ENCODE assay signal across 26 cellular contexts in genomic region chr9:15578719-15579118, GRCh38. TPM values are rescaled to one million over a fixed set of nuclear protein-coding genes. Genes with fewer than 3 reads are reported as not detected.
DNase-seq lines count a peak whose midpoint lies in the region; ATAC-seq and TF ChIP-seq lines count a peak whose summit lies in the region.
"Had no signal": no experiment of that assay in that cellular context is flagged by ENCODE, and none has a peak within 500 bp of the region (broad histone marks: within the 10 kb centered on the region; RNA-seq: fewer than 3 reads in every experiment).

No MANE protein-coding gene starts in this region.

- dilution Hi-C loops in IMR-90 (cut with HindIII; ENCODE audit: low sequenced_read_pairs, unreplicated experiment): no loop called here

- H2BK20ac ChIP-seq in IMR-90 (ENCODE audit: low read depth, low read length): no peak overlapping the region

- H3K4me3 ChIP-seq in AG04450 (ENCODE audit: low read depth, low read length): no peak overlapping the region
- no peak overlapping the region for H3K4me3 ChIP-seq in IMR-90 (ENCODE audit: insufficient read depth, low read depth, low read length)
- H3K4me3 ChIP-seq in right cardiac atrium (ENCODE audit: low read length): no peak overlapping the region
- no peak overlapping the region for H3K4me3 ChIP-seq in adrenal gland
- H3K4me3 ChIP-seq: A549, BLaER1, GM12878, K562 had no signal

- no peaks in the 10 kb centered on the region for H3K4me1 ChIP-seq in IMR-90 (ENCODE audit: control insufficient read depth, insufficient read depth, low read length)
- H3K4me1 ChIP-seq in right cardiac atrium (ENCODE audit: control insufficient read depth, insufficient read depth, low read length): no peaks in the 10 kb centered on the region
- no peaks in the 10 kb centered on the region for H3K4me1 ChIP-seq in adrenal gland (replicated peaks in 1 of 2)
- H3K4me1 ChIP-seq: A549, BLaER1 had no signal

- H2AK9ac ChIP-seq in IMR-90 (replicated peaks; ENCODE audit: low read depth, low read length, poor library complexity): no peak overlapping the region

- no peaks in the 10 kb centered on the region for H3K9me1 ChIP-seq in IMR-90 (ENCODE audit: insufficient read depth, low read length)

- peak; percentile 59 for DNase-seq in AG04450 (ENCODE audit: low read depth, low spot score)
- peak; percentile 85 for DNase-seq in IMR-90
- DNase-seq in fibroblast of peridontal ligament (ENCODE audit: extremely low read depth): peak; percentile 45
- DNase-seq in right cardiac atrium: peak in 2 of 3 donors; percentile 42 to 65
- no peak for DNase-seq in activated T-helper 1 cell treated with anti-CD3 and anti-CD28 coated beads, Interleukin-12 subunit alpha, Interleukin-12 subunit beta, Interleukin-2, Interleukin-4 antibody, amounts not matched to agents 30 ng/mL and 10 ng/mL and 1 ng/mL, durations not matched to agents 14 hours and 24 hours and 36 hours (ENCODE audit: low spot score)
- no peak for DNase-seq in stimulated activated CD4-positive, alpha-beta T cell treated with anti-CD3 and anti-CD28 coated beads, Interleukin-12 subunit alpha, Interleukin-12 subunit beta, amount 100 ng/mL, for 4 hours
- no peak for DNase-seq in foreskin melanocyte
- DNase-seq in adrenal gland: no peak
- DNase-seq: CD4-positive, alpha-beta T cell; COR-L47; DND-41; H7; MM.1S; NCI-H1048; NCI-H1436; NCI-H187 treated with DMSO at 0.1 percent for 48 hours; NCI-H2107; NCI-H446 treated with DMSO at 0.1 percent for 48 hours; NCI-H526 treated with DMSO at 0.1 percent for 48 hours; PC-3; RPMI8226; SIG-M5 had no signal

- no peak overlapping the region for H4K5ac ChIP-seq in IMR-90 (ENCODE audit: low read depth, low read length)

- H3K36me3 Mint-ChIP-seq in activated T-helper 1 cell treated with anti-CD3 and anti-CD28 coated beads, Interleukin-12 subunit alpha, Interleukin-12 subunit beta, Interleukin-2, Interleukin-4 antibody, amounts not matched to agents 30 ng/mL and 10 ng/mL and 1 ng/mL, durations not matched to agents 14 hours and 24 hours and 36 hours (ENCODE audit: low read depth): no peaks in the 10 kb centered on the region

- peak overlapping the region; percentile 64 for H2AFZ ChIP-seq in IMR-90 (replicated peaks; ENCODE audit: low read length, poor library complexity)

- H3K4me1 Mint-ChIP-seq in activated T-helper 1 cell treated with anti-CD3 and anti-CD28 coated beads, Interleukin-12 subunit alpha, Interleukin-12 subunit beta, Interleukin-2, Interleukin-4 antibody, amounts not matched to agents 30 ng/mL and 10 ng/mL and 1 ng/mL, durations not matched to agents 14 hours and 24 hours and 36 hours (ENCODE audit: low read depth): no peaks in the 10 kb centered on the region

- no peak overlapping the region for H3K56ac ChIP-seq in IMR-90 (ENCODE audit: extremely low read depth, insufficient read depth, low read length)

- peak overlapping the region; percentile 58; the same call in 1 of the 2 replicates for H3K4me2 ChIP-seq in IMR-90 (ENCODE audit: low read depth, low read length)
- H3K4me2 ChIP-seq: A549, BLaER1 had no signal

- intact Hi-C loops in IMR-90 (cut with micrococcal nuclease): no loop called here
- intact Hi-C loops in right cardiac atrium (cut with DNase I): no loop called here
- intact Hi-C loops in activated T-helper 1 cell treated with anti-CD3 and anti-CD28 coated beads, Interleukin-12 subunit alpha, Interleukin-12 subunit beta, Interleukin-2, Interleukin-4 antibody, amounts not matched to agents 30 ng/mL and 10 ng/mL and 1 ng/mL, durations not matched to agents 14 hours and 24 hours and 36 hours (cut with micrococcal nuclease): no loop called here
- intact Hi-C loops in adrenal gland (cut with DNase I): no loop called here

- peak; percentile 94 for ATAC-seq in IMR-90 (ENCODE audit: low read depth)
- ATAC-seq in right cardiac atrium: peak; percentile 76 to 90
- ATAC-seq: A549, GM12878, K562, PC-3 had no signal

- H3K9me3 ChIP-seq in AG04450 (ENCODE audit: control insufficient read depth, insufficient read depth, low read length): no peaks in the 10 kb centered on the region
- no peaks in the 10 kb centered on the region for H3K9me3 ChIP-seq in IMR-90 (ENCODE audit: control insufficient read depth, insufficient read depth, low read length)
- H3K9me3 ChIP-seq in right cardiac atrium (ENCODE audit: control insufficient read depth, low read length): no peaks in the 10 kb centered on the region
- H3K9me3 ChIP-seq in adrenal gland (replicated peaks in 1 of 3): no peaks in the 10 kb centered on the region
- H3K9me3 ChIP-seq: A549, BLaER1 had no signal

- 28% methylated on average over 3 of the region's 6 CpGs; no CpG with 5 or more reads in 1 of the 2 experiments for WGBS in IMR-90 (ENCODE audit: extremely low coverage in 2 of 2, insufficient read length in 1 of 2), 2 experiments
- 54% methylated on average over 6 of the region's 6 CpGs for WGBS in right cardiac atrium
- 80 to 87% (median 84%) methylated on average over 6 of the region's 6 CpGs for WGBS in adrenal gland, 4 donors

- H3K18ac ChIP-seq in IMR-90 (ENCODE audit: low read depth, low read length): no peak overlapping the region

- TF ChIP-seq POLR2A in IMR-90 (IDR thresholded peaks at IDR 0.05; ENCODE audit: low read depth, low read length) (no peak), adrenal gland (IDR thresholded peaks at IDR 0.05) (no peak)

- H2AK5ac ChIP-seq in IMR-90 (ENCODE audit: low read depth, low read length): no peak overlapping the region

- TF ChIP-seq RAD21 in IMR-90 (IDR thresholded peaks at IDR 0.05; ENCODE audit: low read length): no peak

- no peak overlapping the region for H2BK15ac ChIP-seq in IMR-90 (ENCODE audit: low read depth, low read length)

- TF ChIP-seq CTCF in AG04450 (IDR thresholded peaks at IDR 0.05; ENCODE audit: low read depth, low read length) (no peak), IMR-90 (conservative IDR thresholded peaks at IDR 0.05; ENCODE audit: low read depth, low read length) (no peak), adrenal gland (IDR thresholded peaks at IDR 0.05) (no peak)

- no peak overlapping the region for H3K14ac ChIP-seq in IMR-90 (replicated peaks; ENCODE audit: low read depth, low read length)

- H3K4ac ChIP-seq in IMR-90 (ENCODE audit: low read depth, low read length): no peak overlapping the region

- no peak overlapping the region for H3K27ac Mint-ChIP-seq in activated T-helper 1 cell treated with anti-CD3 and anti-CD28 coated beads, Interleukin-12 subunit alpha, Interleukin-12 subunit beta, Interleukin-2, Interleukin-4 antibody, amounts not matched to agents 30 ng/mL and 10 ng/mL and 1 ng/mL, durations not matched to agents 14 hours and 24 hours and 36 hours
- H3K27ac Mint-ChIP-seq: CD4-positive, alpha-beta T cell had no signal

- H3K27me3 ChIP-seq in AG04450 (ENCODE audit: control insufficient read depth, insufficient read depth, low read length): no peaks in the 10 kb centered on the region
- H3K27me3 ChIP-seq in IMR-90 (ENCODE audit: control insufficient read depth, insufficient read depth, low read length): no peaks in the 10 kb centered on the region
- H3K27me3 ChIP-seq in right cardiac atrium (ENCODE audit: control insufficient read depth, insufficient read depth): no peaks in the 10 kb centered on the region
- no peaks in the 10 kb centered on the region for H3K27me3 ChIP-seq in adrenal gland
- H3K27me3 ChIP-seq: BLaER1 had no signal

- H2BK120ac ChIP-seq in IMR-90 (ENCODE audit: low read depth, low read length): no peak overlapping the region

- CTCF ChIA-PET in AG04450 (lab: Charles Lee) (interaction anchor here (1.4 kb wide), 1 partner anchor 44 kb away, joined by 4 read pairs; no protein-coding TSS in a partner anchor), IMR-90 (lab: Yijun Ruan, JAX) (no interaction called here)

- H4K91ac ChIP-seq in IMR-90 (ENCODE audit: insufficient read depth, low read depth, low read length): no peak overlapping the region

- no peak overlapping the region for H3K23ac ChIP-seq in IMR-90 (ENCODE audit: low read depth, low read length)

- H4K8ac ChIP-seq in IMR-90 (ENCODE audit: low read depth in 2 of 2, low read length in 2 of 2): no peak overlapping the region

- POLR2A ChIA-PET in AG04450 (lab: Yijun Ruan, JAX): no interaction called here
- POLR2A ChIA-PET in IMR-90 (lab: Charles Lee; ENCODE audit: unreplicated experiment): no interaction called here

- H3K27ac ChIP-seq in AG04450 (ENCODE audit: low read depth, low read length) (no peak overlapping the region), IMR-90 (ENCODE audit: insufficient read depth, low read length) (peak overlapping the region; percentile 7; the same call in 1 of the 2 replicates), right cardiac atrium (ENCODE audit: low read length) (no peak overlapping the region), adrenal gland (no peak overlapping the region)
- H3K27ac ChIP-seq: A549, BLaER1 had no signal

- no peaks in the 10 kb centered on the region for H4K20me1 ChIP-seq in IMR-90 (ENCODE audit: insufficient read depth, low read length)
- H4K20me1 ChIP-seq: BLaER1 had no signal

- H3K9ac ChIP-seq in IMR-90 (ENCODE audit: low read depth, low read length): no peak overlapping the region
- H3K9ac ChIP-seq: BLaER1 had no signal

- H3K4me3 Mint-ChIP-seq in activated T-helper 1 cell treated with anti-CD3 and anti-CD28 coated beads, Interleukin-12 subunit alpha, Interleukin-12 subunit beta, Interleukin-2, Interleukin-4 antibody, amounts not matched to agents 30 ng/mL and 10 ng/mL and 1 ng/mL, durations not matched to agents 14 hours and 24 hours and 36 hours: no peak overlapping the region
- H3K4me3 Mint-ChIP-seq: CD4-positive, alpha-beta T cell had no signal

- no peak overlapping the region for H2BK5ac ChIP-seq in IMR-90 (ENCODE audit: low read depth, low read length, poor library complexity, severe bottlenecking)

- no peaks in the 10 kb centered on the region for H3K27me3 Mint-ChIP-seq in activated T-helper 1 cell treated with anti-CD3 and anti-CD28 coated beads, Interleukin-12 subunit alpha, Interleukin-12 subunit beta, Interleukin-2, Interleukin-4 antibody, amounts not matched to agents 30 ng/mL and 10 ng/mL and 1 ng/mL, durations not matched to agents 14 hours and 24 hours and 36 hours (ENCODE audit: insufficient read depth)
- H3K27me3 Mint-ChIP-seq: CD4-positive, alpha-beta T cell had no signal

- H3K36me3 ChIP-seq in IMR-90 (ENCODE audit: control insufficient read depth, insufficient read depth, low read length) (no peaks in the 10 kb centered on the region), adrenal gland (replicated peaks in 1 of 2) (no peaks in the 10 kb centered on the region)
- H3K36me3 ChIP-seq: BLaER1 had no signal

- no peaks in the 10 kb centered on the region for H3K79me1 ChIP-seq in IMR-90 (ENCODE audit: low read depth in 1 of 2, low read length in 2 of 2)

- peaks cover 7% of the 10 kb centered on the region for H3K9me3 Mint-ChIP-seq in activated T-helper 1 cell treated with anti-CD3 and anti-CD28 coated beads, Interleukin-12 subunit alpha, Interleukin-12 subunit beta, Interleukin-2, Interleukin-4 antibody, amounts not matched to agents 30 ng/mL and 10 ng/mL and 1 ng/mL, durations not matched to agents 14 hours and 24 hours and 36 hours
- H3K9me3 Mint-ChIP-seq: CD4-positive, alpha-beta T cell had no signal

- BruUV-seq in IMR-90 (replicated peaks; lab: Mats Ljungman, UMichigan): no TSS peak

- in situ Hi-C loops in IMR-90 (cut with MboI; ENCODE audit: low sequenced_read_pairs): no loop called here

RNA-seq across cellular contexts. Expression of gene CCDC171, which starts 25.9 kb away (rescaled TPM):
- polyA plus RNA-seq in AG04450 (2011; rRNA removed) (0.72 and 0.81 TPM in 2 replicates), IMR-90 (2012; rRNA removed) (0.33 and 0.63 TPM in 2 replicates), right cardiac atrium (0.61 TPM), adrenal gland (1 to 10 TPM; 1.4 to 4.1 (median 3.2) TPM)
- 2.3 and 3.1 TPM in 2 replicates for polyA minus RNA-seq in AG04450 (2011; rRNA and poly(A)+ RNA removed)
- total RNA-seq in IMR-90 (2012; rRNA removed) (2.2 and 2.5 TPM in 2 replicates), right cardiac atrium (1 to 10 TPM; 1.9 to 3.4 (median 2.9) TPM), adrenal gland (1 to 10 TPM; 1.2 to 4.2 (median 2.1) TPM)
- polyA plus RNA-seq in IMR-90 (2012; cell fraction: cytosol; rRNA removed): 0.05 and 0.07 TPM in 2 replicates
- polyA plus RNA-seq in IMR-90 (2012; cell fraction: nucleus; rRNA removed; ENCODE audit: low replicate concordance): 0.41 and 3.6 TPM in 2 replicates
- 1.4 and 2.0 TPM in 2 replicates for total RNA-seq in activated T-helper 1 cell treated with anti-CD3 and anti-CD28 coated beads, Interleukin-12 subunit alpha, Interleukin-12 subunit beta, Interleukin-2, Interleukin-4 antibody, amounts not matched to agents 30 ng/mL and 10 ng/mL and 1 ng/mL, durations not matched to agents 14 hours and 24 hours and 36 hours

Comparison
In these comparisons a context has a peak if more than half of its experiments do, and no peak if none do; other contexts are left out.
1. DNase-seq: peak in AG04450 (single experiment), IMR-90 (single experiment), fibroblast of peridontal ligament (single experiment) and right cardiac atrium (2 of 3); none in activated T-helper 1 cell treated with anti-CD3 and anti-CD28 coated beads, Interleukin-12 subunit alpha, Interleukin-12 subunit beta, Interleukin-2, Interleukin-4 antibody, amounts not matched to agents 30 ng/mL and 10 ng/mL and 1 ng/mL, durations not matched to agents 14 hours and 24 hours and 36 hours (single experiment), stimulated activated CD4-positive, alpha-beta T cell treated with anti-CD3 and anti-CD28 coated beads, Interleukin-12 subunit alpha, Interleukin-12 subunit beta, amount 100 ng/mL, for 4 hours (single experiment), foreskin melanocyte (single experiment) and adrenal gland (0 of 7).